Comparison of ENCODE assay signal across 8 cellular contexts in the genomic region with DNA sequence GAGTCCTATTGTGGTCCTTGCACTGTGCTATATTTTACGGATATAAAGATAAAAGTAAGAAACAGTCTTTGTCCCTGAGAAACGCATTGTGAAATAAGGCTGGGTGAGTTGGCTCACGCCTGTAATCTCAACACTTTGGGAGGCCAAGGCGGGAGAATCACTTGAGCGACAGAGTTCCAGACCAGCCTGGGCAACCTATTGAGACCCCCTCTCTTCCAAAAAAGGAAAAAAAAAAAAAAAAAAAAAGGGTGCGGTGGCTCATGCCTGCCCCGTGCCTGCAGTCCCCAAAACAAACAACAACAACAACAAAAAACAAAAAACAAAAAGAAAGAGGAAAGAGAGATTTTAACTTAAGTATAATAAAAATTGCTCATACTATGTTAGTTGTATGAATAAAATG. TPM values are rescaled to one million over a fixed set of nuclear protein-coding genes. Genes with fewer than 3 reads are reported as not detected.
A peak's percentile ranks its signal among the peaks of the same experiment; 100 is the strongest.
DNase-seq lines count a peak whose midpoint lies in the region; ATAC-seq and TF ChIP-seq lines count a peak whose summit lies in the region.

No MANE protein-coding gene starts in this region.

- H3K27ac ChIP-seq in SK-N-SH (ENCODE audit: low read depth in 2 of 2, low read length in 1 of 2) = peak overlapping the region; percentile 62 to 97; a peak in 3 of 4 replicates
- H3K27ac ChIP-seq in VCaP = peak overlapping the region; percentile 93
- H3K27ac ChIP-seq in foreskin keratinocyte = peak overlapping the region; percentile 89

- peak overlapping the region; percentile 86 for H3K4me2 ChIP-seq in SK-N-SH

- ATAC-seq in SK-N-SH treated with all-trans-retinoic acid at 6 μM for 48 hours (no peak), foreskin keratinocyte (no peak), HG03521 (IDR thresholded peaks at IDR 0.05; ENCODE audit: unreplicated experiment) (no peak)
- ATAC-seq in stimulated activated effector memory CD8-positive, alpha-beta T cell treated with anti-CD3 and anti-CD28 coated beads, Interleukin-12 subunit alpha, Interleukin-12 subunit beta, amount 100 ng/mL, for 72 hours = no peak

- H3K27me3 ChIP-seq in SK-N-SH (ENCODE audit: insufficient read depth) = no peaks in the 10 kb centered on the region
- no peaks in the 10 kb centered on the region for H3K27me3 ChIP-seq in foreskin keratinocyte

- peaks cover 0 to 9% of the 10 kb centered on the region in 2 experiments for H3K36me3 ChIP-seq in SK-N-SH (replicated peaks in 1 of 2; ENCODE audit: control insufficient read depth in 1 of 2, insufficient read depth in 2 of 2, low read length in 1 of 2)

- no peak for TF ChIP-seq RAD21 in SK-N-SH (IDR thresholded peaks at IDR 0.05; ENCODE audit: low read length)

- H3K4me1 Mint-ChIP-seq in stimulated activated effector memory CD8-positive, alpha-beta T cell treated with anti-CD3 and anti-CD28 coated beads, Interleukin-12 subunit alpha, Interleukin-12 subunit beta, amount 100 ng/mL, for 72 hours = peaks cover 47% of the 10 kb centered on the region

- H3K9me2 ChIP-seq in SK-N-SH = no peaks in the 10 kb centered on the region

- H2AFZ ChIP-seq in SK-N-SH (ENCODE audit: low read depth) = peak overlapping the region; percentile 81

- POLR2A ChIA-PET in SK-N-SH (lab: Yijun Ruan, JAX) = no interaction called here

- peak overlapping the region; percentile 99; the same call in 1 of the 2 replicates for H3K9ac ChIP-seq in SK-N-SH

- no peak for DNase-seq in SK-N-SH
- DNase-seq in foreskin keratinocyte = peak in 1 of 2 donors; percentile 9
- no peak for DNase-seq in stimulated activated effector memory CD8-positive, alpha-beta T cell treated with anti-CD3 and anti-CD28 coated beads, Interleukin-12 subunit alpha, Interleukin-12 subunit beta, amount 100 ng/mL, for 72 hours (ENCODE audit: low spot score in 2 of 2)
- no peak for DNase-seq in HUDEP-2 (lab: John Stamatoyannopoulos, UW; ENCODE audit: unreplicated experiment in 76 of 76)
- DNase-seq in HPDE6-E6E7 (ENCODE audit: extremely low spot score) = no peak

- peak overlapping the region; percentile 99 for H3K27ac Mint-ChIP-seq in stimulated activated effector memory CD8-positive, alpha-beta T cell treated with anti-CD3 and anti-CD28 coated beads, Interleukin-12 subunit alpha, Interleukin-12 subunit beta, amount 100 ng/mL, for 72 hours

- peaks cover 25% of the 10 kb centered on the region for H4K20me1 ChIP-seq in SK-N-SH (ENCODE audit: insufficient read depth)

- H3K4me3 ChIP-seq in SK-N-SH (ENCODE audit: low read depth in 2 of 2, low read length in 1 of 2) = peak overlapping the region; percentile 84 to 94

- peaks cover 52% of the 10 kb centered on the region for H3K79me2 ChIP-seq in SK-N-SH (ENCODE audit: insufficient read depth)

- peaks cover 5% of the 10 kb centered on the region for H3F3A ChIP-seq in SK-N-SH (replicated peaks; ENCODE audit: insufficient read depth)

- no peak for TF ChIP-seq EP300 in SK-N-SH (IDR thresholded peaks at IDR 0.05; ENCODE audit: borderline replicate concordance in 1 of 2, low read depth in 1 of 2, low read length in 1 of 2)

- peak overlapping the region; percentile 87 for H3K4me3 Mint-ChIP-seq in stimulated activated effector memory CD8-positive, alpha-beta T cell treated with anti-CD3 and anti-CD28 coated beads, Interleukin-12 subunit alpha, Interleukin-12 subunit beta, amount 100 ng/mL, for 72 hours

- H3K9me3 ChIP-seq in SK-N-SH = no peaks in the 10 kb centered on the region

- CTCF ChIA-PET in SK-N-SH (lab: Yijun Ruan, JAX) = interaction anchor here (0.7 to 2.1 kb wide), 5 partner anchors 11 to 302 kb away, joined by 3 to 5 read pairs (median 5); no protein-coding TSS in a partner anchor

- no peak for TF ChIP-seq CTCF in SK-N-SH (IDR thresholded peaks at IDR 0.05)
- TF ChIP-seq CTCF in VCaP (conservative IDR thresholded peaks at IDR 0.05) = no peak
- TF ChIP-seq CTCF in foreskin keratinocyte (conservative IDR thresholded peaks at IDR 0.05) = no peak

- peaks cover 16% of the 10 kb centered on the region for H3K36me3 Mint-ChIP-seq in stimulated activated effector memory CD8-positive, alpha-beta T cell treated with anti-CD3 and anti-CD28 coated beads, Interleukin-12 subunit alpha, Interleukin-12 subunit beta, amount 100 ng/mL, for 72 hours

- peaks cover 3 to 6% of the 10 kb centered on the region in 2 experiments; a peak in 2 of 4 replicates for H3K4me1 ChIP-seq in SK-N-SH (ENCODE audit: control insufficient read depth in 1 of 2, insufficient read depth in 2 of 2, low read depth in 1 of 2, low read length in 1 of 2)
- peaks cover 4% of the 10 kb centered on the region for H3K4me1 ChIP-seq in foreskin keratinocyte

- 73% methylated on average over 7 of the region's 7 CpGs for WGBS in SK-N-SH (ENCODE audit: low lambda C conversion rate)

- H3K9me3 Mint-ChIP-seq in stimulated activated effector memory CD8-positive, alpha-beta T cell treated with anti-CD3 and anti-CD28 coated beads, Interleukin-12 subunit alpha, Interleukin-12 subunit beta, amount 100 ng/mL, for 72 hours = no peaks in the 10 kb centered on the region

TF ChIP-seq in SK-N-SH, 30 proteins besides CTCF, POLR2A, EP300 and RAD21:
- TF ChIP-seq, protein P1, sequence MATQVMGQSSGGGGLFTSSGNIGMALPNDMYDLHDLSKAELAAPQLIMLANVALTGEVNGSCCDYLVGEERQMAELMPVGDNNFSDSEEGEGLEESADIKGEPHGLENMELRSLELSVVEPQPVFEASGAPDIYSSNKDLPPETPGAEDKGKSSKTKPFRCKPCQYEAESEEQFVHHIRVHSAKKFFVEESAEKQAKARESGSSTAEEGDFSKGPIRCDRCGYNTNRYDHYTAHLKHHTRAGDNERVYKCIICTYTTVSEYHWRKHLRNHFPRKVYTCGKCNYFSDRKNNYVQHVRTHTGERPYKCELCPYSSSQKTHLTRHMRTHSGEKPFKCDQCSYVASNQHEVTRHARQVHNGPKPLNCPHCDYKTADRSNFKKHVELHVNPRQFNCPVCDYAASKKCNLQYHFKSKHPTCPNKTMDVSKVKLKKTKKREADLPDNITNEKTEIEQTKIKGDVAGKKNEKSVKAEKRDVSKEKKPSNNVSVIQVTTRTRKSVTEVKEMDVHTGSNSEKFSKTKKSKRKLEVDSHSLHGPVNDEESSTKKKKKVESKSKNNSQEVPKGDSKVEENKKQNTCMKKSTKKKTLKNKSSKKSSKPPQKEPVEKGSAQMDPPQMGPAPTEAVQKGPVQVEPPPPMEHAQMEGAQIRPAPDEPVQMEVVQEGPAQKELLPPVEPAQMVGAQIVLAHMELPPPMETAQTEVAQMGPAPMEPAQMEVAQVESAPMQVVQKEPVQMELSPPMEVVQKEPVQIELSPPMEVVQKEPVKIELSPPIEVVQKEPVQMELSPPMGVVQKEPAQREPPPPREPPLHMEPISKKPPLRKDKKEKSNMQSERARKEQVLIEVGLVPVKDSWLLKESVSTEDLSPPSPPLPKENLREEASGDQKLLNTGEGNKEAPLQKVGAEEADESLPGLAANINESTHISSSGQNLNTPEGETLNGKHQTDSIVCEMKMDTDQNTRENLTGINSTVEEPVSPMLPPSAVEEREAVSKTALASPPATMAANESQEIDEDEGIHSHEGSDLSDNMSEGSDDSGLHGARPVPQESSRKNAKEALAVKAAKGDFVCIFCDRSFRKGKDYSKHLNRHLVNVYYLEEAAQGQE (IDR thresholded peaks at IDR 0.05; ENCODE audit: low read depth, low read length) = no peak
- TF ChIP-seq NRF1 (IDR thresholded peaks at IDR 0.05; ENCODE audit: low read depth, low read length) = no peak
- no peak for TF ChIP-seq GATA2 (CRISPR knock-in tag; IDR thresholded peaks at IDR 0.05)
- no peak for TF ChIP-seq NFIC (IDR thresholded peaks at IDR 0.05; ENCODE audit: borderline replicate concordance)

TF ChIP-seq in SK-N-SH treated with all-trans-retinoic acid at 6 μM for 48 hours, 23 proteins besides CTCF, POLR2A, EP300 and RAD21:
- TF ChIP-seq ZC3H10 (CRISPR knock-in tag; IDR thresholded peaks at IDR 0.05) (no peak), ZNF70 (CRISPR knock-in tag; IDR thresholded peaks at IDR 0.05) (no peak)

RNA-seq across cellular contexts. Expression of gene FNDC3B, which starts 0.6 kb away (rescaled TPM):
- polyA plus RNA-seq in SK-N-SH (2012; rRNA removed) = 10.4 TPM in 2 replicates
- 14.7 and 17.1 TPM in 2 replicates for polyA plus RNA-seq in SK-N-SH (2012; cell fraction: cytosol; rRNA removed)
- polyA plus RNA-seq in SK-N-SH (2012; cell fraction: nucleus; rRNA removed) = 12.5 and 21.9 TPM in 2 replicates
- 47.4 and 52.3 TPM in 2 replicates for total RNA-seq in foreskin keratinocyte
- polyA plus RNA-seq in foreskin keratinocyte = 11.1 and 11.9 TPM in 2 replicates
